Comparison of ENCODE assay signal across 14 cellular contexts in the genomic region with DNA sequence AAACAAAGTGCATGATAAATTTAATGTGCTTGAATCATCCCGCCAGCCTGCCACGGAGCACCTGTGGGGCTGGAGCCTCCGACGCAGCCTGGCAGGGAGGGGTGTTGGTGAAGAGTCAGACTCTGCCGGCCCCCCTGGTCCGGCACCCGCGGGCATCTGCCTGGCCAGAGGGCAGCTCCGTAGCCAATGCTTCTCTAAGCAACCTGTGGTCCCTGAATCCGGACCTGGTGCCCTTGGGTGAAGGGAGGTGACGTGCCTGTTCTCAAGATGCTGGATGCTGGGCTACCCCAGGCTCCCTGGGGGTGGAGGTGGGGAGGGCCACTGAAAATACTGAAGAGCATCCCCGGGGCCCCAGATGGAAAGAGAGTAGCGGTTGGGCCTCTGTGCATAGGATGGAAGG.
DNase-seq lines count a peak whose midpoint lies in the region; ATAC-seq and TF ChIP-seq lines count a peak whose summit lies in the region.
"Had no signal": no experiment of that assay in that cellular context is flagged by ENCODE, and none has a peak within 500 bp of the region (broad histone marks: within the 10 kb centered on the region; RNA-seq: fewer than 3 reads in every experiment).

No MANE protein-coding gene starts in this region.

- no peak overlapping the region for H3K4me3 ChIP-seq in gastroesophageal sphincter

- CTCF ChIA-PET in activated CD4-positive, alpha-beta T cell treated with anti-CD3 and anti-CD28 coated beads, Interleukin-2, amount 10 ng/mL, durations not matched to agents 7 days and 5 days (lab: Charles Lee) = no interaction called here

- TF ChIP-seq EP300 in gastroesophageal sphincter (IDR thresholded peaks at IDR 0.05) = no peak

- peaks cover 0 to 7% (median 0%) of the 10 kb centered on the region in 3 donors for H3K4me1 ChIP-seq in gastroesophageal sphincter

- POLR2A ChIA-PET in activated CD4-positive, alpha-beta T cell treated with anti-CD3 and anti-CD28 coated beads, Interleukin-2, amount 10 ng/mL, durations not matched to agents 7 days and 5 days (lab: Charles Lee) = no interaction called here

- TF ChIP-seq CTCF in GM13976 (IDR thresholded peaks at IDR 0.05; ENCODE audit: borderline replicate concordance, control extremely low read depth, extremely low read depth, insufficient read depth, missing control alignments) (no peak), gastroesophageal sphincter (IDR thresholded peaks at IDR 0.05) (no peak)

- in situ Hi-C loops in GM13976 (cut with MboI; ENCODE audit: low sequenced_read_pairs, unreplicated experiment) = no loop called here

- H3K4me1 Mint-ChIP-seq in activated CD4-positive, alpha-beta T cell treated with anti-CD3 and anti-CD28 coated beads, Interleukin-2, amount 10 ng/mL, durations not matched to agents 7 days and 5 days = no peaks in the 10 kb centered on the region

- peak; percentile 2 for DNase-seq in activated CD4-positive, alpha-beta T cell treated with anti-CD3 and anti-CD28 coated beads, Interleukin-2, amount 10 ng/mL, durations not matched to agents 7 days and 5 days
- DNase-seq in activated CD4-positive, alpha-beta T cell treated with anti-CD3 and anti-CD28 coated beads, Interleukin-2, amount 50 U/mL, for 4 hours = no peak
- peak; percentile 13 for DNase-seq in GM13976 (ENCODE audit: low spot score)
- DNase-seq in posterior vena cava (ENCODE audit: low spot score) = peak; percentile 75
- DNase-seq in NCI-H524 (lab: John Stamatoyannopoulos, UW) = no peak
- DNase-seq: 8988T, BE2C, Calu3, DMS53, NCI-H187 treated with DMSO at 0.1 percent for 48 hours had no signal

- H3K27me3 ChIP-seq in gastroesophageal sphincter = peaks cover 27% of the 10 kb centered on the region
- H3K27me3 ChIP-seq: BE2C had no signal

- H3K27me3 Mint-ChIP-seq in activated CD4-positive, alpha-beta T cell treated with anti-CD3 and anti-CD28 coated beads, Interleukin-2, amount 10 ng/mL, durations not matched to agents 7 days and 5 days = peaks cover 6% of the 10 kb centered on the region

- no peak overlapping the region for H3K27ac Mint-ChIP-seq in activated CD4-positive, alpha-beta T cell treated with anti-CD3 and anti-CD28 coated beads, Interleukin-2, amount 10 ng/mL, durations not matched to agents 7 days and 5 days
- H3K27ac Mint-ChIP-seq: CD4-positive, alpha-beta T cell had no signal

- TF ChIP-seq POLR2A in gastroesophageal sphincter (IDR thresholded peaks at IDR 0.05) = no peak

- intact Hi-C loops in posterior vena cava (cut with DNase I) = no loop called here

- ATAC-seq in gastroesophageal sphincter = peak; percentile 14
- ATAC-seq in HG02970 (IDR thresholded peaks at IDR 0.05; ENCODE audit: low FRiP score, unreplicated experiment) = no peak
- no peak for ATAC-seq in HG03095 (IDR thresholded peaks at IDR 0.05; ENCODE audit: unreplicated experiment)

- no peaks in the 10 kb centered on the region for H3K9me3 Mint-ChIP-seq in activated CD4-positive, alpha-beta T cell treated with anti-CD3 and anti-CD28 coated beads, Interleukin-2, amount 10 ng/mL, durations not matched to agents 7 days and 5 days
- H3K9me3 Mint-ChIP-seq: CD4-positive, alpha-beta T cell had no signal

- no peak overlapping the region for H3K4me3 Mint-ChIP-seq in activated CD4-positive, alpha-beta T cell treated with anti-CD3 and anti-CD28 coated beads, Interleukin-2, amount 10 ng/mL, durations not matched to agents 7 days and 5 days
- H3K4me3 Mint-ChIP-seq: CD4-positive, alpha-beta T cell had no signal

- H3K36me3 Mint-ChIP-seq in activated CD4-positive, alpha-beta T cell treated with anti-CD3 and anti-CD28 coated beads, Interleukin-2, amount 10 ng/mL, durations not matched to agents 7 days and 5 days (ENCODE audit: low read depth) = no peaks in the 10 kb centered on the region

- H3K9me3 ChIP-seq in gastroesophageal sphincter = no peaks in the 10 kb centered on the region
- H3K9me3 ChIP-seq: BE2C had no signal

- H3K27ac ChIP-seq in gastroesophageal sphincter = no peak overlapping the region

- 80 to 100% methylated on average over 1 of the region's 13 CpGs for WGBS in gastroesophageal sphincter (ENCODE audit: low coverage in 1 of 2), 2 donors

- H3K36me3 ChIP-seq in gastroesophageal sphincter = no peaks in the 10 kb centered on the region
- H3K36me3 ChIP-seq: BE2C had no signal

Comparison
In these comparisons a context has a peak if more than half of its experiments do, and no peak if none do; other contexts are left out.
1. DNase-seq: peak in activated CD4-positive, alpha-beta T cell treated with anti-CD3 and anti-CD28 coated beads, Interleukin-2, amount 10 ng/mL, durations not matched to agents 7 days and 5 days (single experiment), GM13976 (single experiment) and posterior vena cava (single experiment); none in activated CD4-positive, alpha-beta T cell treated with anti-CD3 and anti-CD28 coated beads, Interleukin-2, amount 50 U/mL, for 4 hours (0 of 2) and NCI-H524 (0 of 2).